Comparison of ENCODE assay signal across 8 cellular contexts in the genomic region with DNA sequence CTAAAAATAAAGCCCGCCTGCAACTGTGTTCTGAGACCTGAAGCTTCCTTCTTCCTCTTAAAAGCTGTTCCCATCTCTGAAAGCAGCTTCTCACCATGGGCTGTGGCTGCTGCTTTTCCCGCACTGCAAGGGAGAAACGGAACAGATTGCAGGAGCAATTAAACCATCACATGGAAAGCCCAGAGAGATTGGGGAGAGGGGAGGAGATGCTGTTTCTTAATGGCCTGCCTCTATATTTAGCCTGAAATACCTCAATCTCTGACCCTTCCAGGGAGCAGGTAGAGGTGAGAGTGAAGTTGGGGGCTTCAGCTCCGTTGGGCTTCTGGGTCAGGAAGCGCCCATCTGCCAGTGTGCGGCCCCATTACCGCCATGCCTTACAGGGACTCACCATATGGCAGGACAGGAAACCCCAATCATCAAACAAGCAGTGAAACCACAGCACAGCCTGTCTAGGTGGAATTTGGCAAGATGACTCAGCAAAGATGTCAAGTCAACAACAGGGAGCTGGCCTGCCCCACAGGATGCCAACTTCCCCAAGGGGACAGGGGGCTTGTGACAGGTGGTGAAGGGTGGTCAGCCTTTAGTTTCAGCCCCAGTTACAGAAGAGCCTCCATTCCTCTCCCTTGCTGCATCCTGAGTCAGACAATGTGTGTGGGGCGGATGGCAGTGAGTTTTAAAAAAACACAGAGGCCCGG.
DNase-seq lines count a peak whose midpoint lies in the region; ATAC-seq and TF ChIP-seq lines count a peak whose summit lies in the region.

No MANE protein-coding gene starts in this region.

- no peak for TF ChIP-seq POLR2A in esophagus muscularis mucosa (IDR thresholded peaks at IDR 0.05; ENCODE audit: low read depth)

- ATAC-seq in activated CD4-positive, alpha-beta T cell treated with anti-CD3 and anti-CD28 coated beads for 36 hours, result peak; percentile 78
- ATAC-seq in HG02623 (IDR thresholded peaks at IDR 0.05; ENCODE audit: unreplicated experiment), result peak; percentile 52

- DNase-seq in activated CD4-positive, alpha-beta T cell treated with anti-CD3 and anti-CD28 coated beads for 36 hours, result peak; percentile 47
- DNase-seq in activated CD4-positive, alpha-beta T cell treated with anti-CD3 and anti-CD28 coated beads, Interleukin-2, amount 50 U/mL, for 1 hour, result no peak
- DNase-seq in OCI-LY7 (ENCODE audit: low spot score), result peak; percentile 21
- peak; percentile 84 for DNase-seq in mesendoderm
- no peak for DNase-seq in NCI-H1048 (lab: John Stamatoyannopoulos, UW)
- DNase-seq in esophagus muscularis mucosa (ENCODE audit: extremely low spot score), result no peak
- no peak for DNase-seq in dedifferentiated amniotic fluid mesenchymal stem cell (ENCODE audit: extremely low spot score)

- no peak overlapping the region for H3K9ac ChIP-seq in mesendoderm (ENCODE audit: low read length)

- no peak overlapping the region for H2BK120ac ChIP-seq in mesendoderm (ENCODE audit: low read depth, low read length)

- H3K4me3 ChIP-seq in OCI-LY7 (ENCODE audit: low read depth, low read length, poor library complexity, severe bottlenecking) (no peak overlapping the region), mesendoderm (ENCODE audit: low read length) (no peak overlapping the region), esophagus muscularis mucosa (no peak overlapping the region)

- peak overlapping the region; percentile 17 for H3K4ac ChIP-seq in mesendoderm (ENCODE audit: low read depth, low read length)

- H3K9me3 ChIP-seq in OCI-LY7 (ENCODE audit: low read length) (no peaks in the 10 kb centered on the region), esophagus muscularis mucosa (no peaks in the 10 kb centered on the region)

- no peak overlapping the region for H3K27ac Mint-ChIP-seq in activated CD4-positive, alpha-beta T cell treated with anti-CD3 and anti-CD28 coated beads for 36 hours

- H4K8ac ChIP-seq in mesendoderm (ENCODE audit: low read depth, low read length), result no peak overlapping the region

- no peak for TF ChIP-seq EP300 in esophagus muscularis mucosa (IDR thresholded peaks at IDR 0.05)

- TF ChIP-seq CTCF in OCI-LY7 (conservative IDR thresholded peaks at IDR 0.05; ENCODE audit: low read length) (no peak), esophagus muscularis mucosa (IDR thresholded peaks at IDR 0.05) (no peak)

- no peak overlapping the region for H2BK5ac ChIP-seq in mesendoderm (ENCODE audit: low read length)

- peaks cover 5% of the 10 kb centered on the region for H3K27me3 Mint-ChIP-seq in activated CD4-positive, alpha-beta T cell treated with anti-CD3 and anti-CD28 coated beads for 36 hours

- H2BK15ac ChIP-seq in mesendoderm (replicated peaks; ENCODE audit: low read depth), result no peak overlapping the region

- H3K4me1 ChIP-seq in OCI-LY7 (ENCODE audit: insufficient read depth, low read length, poor library complexity, severe bottlenecking) (peaks cover 20% of the 10 kb centered on the region), mesendoderm (ENCODE audit: control insufficient read depth, low read depth, low read length) (peaks cover 7% of the 10 kb centered on the region), esophagus muscularis mucosa (no peaks in the 10 kb centered on the region)

- no peak overlapping the region for H3K4me3 Mint-ChIP-seq in activated CD4-positive, alpha-beta T cell treated with anti-CD3 and anti-CD28 coated beads for 36 hours

- H3K27ac ChIP-seq in OCI-LY7 (ENCODE audit: low read depth, low read length, poor library complexity, severe bottlenecking) (no peak overlapping the region), mesendoderm (ENCODE audit: low read depth, low read length) (no peak overlapping the region), esophagus muscularis mucosa (replicated peaks in 1 of 4) (no peak overlapping the region)

- no peaks in the 10 kb centered on the region for H3K79me2 ChIP-seq in OCI-LY7 (ENCODE audit: insufficient read depth, low read depth, low read length)
- no peaks in the 10 kb centered on the region for H3K79me2 ChIP-seq in mesendoderm (ENCODE audit: control insufficient read depth, insufficient read depth, low read length)

- no peak overlapping the region for H4K5ac ChIP-seq in mesendoderm (ENCODE audit: low read length)

- POLR2A ChIA-PET in activated CD4-positive, alpha-beta T cell treated with anti-CD3 and anti-CD28 coated beads for 36 hours (lab: Charles Lee), result interaction anchor here (0.6 to 0.7 kb wide), 2 partner anchors 95 to 110 kb away, joined by 3 read pairs; no protein-coding TSS in a partner anchor
- POLR2A ChIA-PET in OCI-LY7 (lab: Charles Lee), result no interaction called here

- no peaks in the 10 kb centered on the region for H4K20me1 ChIP-seq in OCI-LY7 (ENCODE audit: insufficient read depth, low read length)

- H3K9me2 ChIP-seq in OCI-LY7 (ENCODE audit: insufficient read depth, low read length), result no peaks in the 10 kb centered on the region

- H3K79me1 ChIP-seq in mesendoderm (ENCODE audit: low read length), result no peaks in the 10 kb centered on the region

- no peak overlapping the region for H3K23ac ChIP-seq in mesendoderm (ENCODE audit: low read length)

- peak overlapping the region; percentile 55; the same call in 1 of the 2 replicates for H2AFZ ChIP-seq in OCI-LY7 (ENCODE audit: low read length)

- H3K4me2 ChIP-seq in OCI-LY7 (ENCODE audit: low read length), result no peak overlapping the region
- H3K4me2 ChIP-seq in mesendoderm (ENCODE audit: low read length), result no peak overlapping the region

- no peaks in the 10 kb centered on the region for H3K36me3 Mint-ChIP-seq in activated CD4-positive, alpha-beta T cell treated with anti-CD3 and anti-CD28 coated beads for 36 hours (ENCODE audit: low read depth)

- BruUV-seq in OCI-LY7 (replicated peaks; lab: Mats Ljungman, UMichigan), result no TSS peak

- H3K27me3 ChIP-seq in mesendoderm (ENCODE audit: insufficient read depth, low read length, poor library complexity) (no peaks in the 10 kb centered on the region), esophagus muscularis mucosa (peaks cover 0 to 23% (median 0%) of the 10 kb centered on the region in 4 donors)

- peaks cover 24% of the 10 kb centered on the region for H3K4me1 Mint-ChIP-seq in activated CD4-positive, alpha-beta T cell treated with anti-CD3 and anti-CD28 coated beads for 36 hours

- no peak overlapping the region for H2AK5ac ChIP-seq in mesendoderm (ENCODE audit: low read length)

- H3K56ac ChIP-seq in mesendoderm (ENCODE audit: low read length), result peak overlapping the region; percentile 26

- H3K36me3 ChIP-seq in OCI-LY7 (ENCODE audit: insufficient read depth, low read length) (no peaks in the 10 kb centered on the region), mesendoderm (ENCODE audit: control insufficient read depth, insufficient read depth, low read length) (no peaks in the 10 kb centered on the region), esophagus muscularis mucosa (no peaks in the 10 kb centered on the region)

- no CpG with 5 or more reads among the region's 9 CpGs for WGBS in mesendoderm (ENCODE audit: extremely low coverage, insufficient coverage, low lambda C conversion rate)
- 70% methylated on average over 8 of the region's 9 CpGs for WGBS in esophagus muscularis mucosa

- intact Hi-C loops in activated CD4-positive, alpha-beta T cell treated with anti-CD3 and anti-CD28 coated beads for 36 hours (cut with DNase I, micrococcal nuclease), result no loop called here
- intact Hi-C loops in OCI-LY7 (cut with micrococcal nuclease; ENCODE audit: unreplicated experiment) (no loop called here), esophagus muscularis mucosa (cut with DNase I) (no loop called here)

- CTCF ChIA-PET in activated CD4-positive, alpha-beta T cell treated with anti-CD3 and anti-CD28 coated beads for 36 hours (lab: Charles Lee), result no interaction called here
- CTCF ChIA-PET in OCI-LY7 (lab: Charles Lee; ENCODE audit: unreplicated experiment), result no interaction called here

- H3K18ac ChIP-seq in mesendoderm (ENCODE audit: low read length), result peak overlapping the region; percentile 33

- H3K9me3 Mint-ChIP-seq in activated CD4-positive, alpha-beta T cell treated with anti-CD3 and anti-CD28 coated beads for 36 hours (ENCODE audit: low read depth), result no peaks in the 10 kb centered on the region

Comparison
In these comparisons a context has a peak if more than half of its experiments do, and no peak if none do; other contexts are left out.
1. DNase-seq: peak in activated CD4-positive, alpha-beta T cell treated with anti-CD3 and anti-CD28 coated beads for 36 hours (single experiment), OCI-LY7 (single experiment) and mesendoderm (single experiment); none in activated CD4-positive, alpha-beta T cell treated with anti-CD3 and anti-CD28 coated beads, Interleukin-2, amount 50 U/mL, for 1 hour (single experiment), NCI-H1048 (single experiment), esophagus muscularis mucosa (single experiment) and dedifferentiated amniotic fluid mesenchymal stem cell (single experiment).